ENCODE assay signal across 30 cellular contexts in genomic region chr2:132034646-132035045, GRCh38.
"Had no signal": no experiment of that assay in that cellular context is flagged by ENCODE, and none has a peak within 500 bp of the region (broad histone marks: within the 10 kb centered on the region; RNA-seq: fewer than 3 reads in every experiment).

No MANE protein-coding gene starts in this region.

- H3K36me3 ChIP-seq: brain microvascular endothelial cell, gastrocnemius medialis, heart left ventricle had no signal

- H3K27ac ChIP-seq: brain microvascular endothelial cell, coronary artery, dorsolateral prefrontal cortex, gastrocnemius medialis, heart left ventricle had no signal

- H3K4me3 ChIP-seq: coronary artery, dorsolateral prefrontal cortex, gastrocnemius medialis, heart left ventricle had no signal

- ATAC-seq: activated T-helper 17 cell treated with anti-CD3 and anti-CD28 coated beads, Interleukin-2, amount 50 U/mL, for 72 hours; esophagus mucosa; gastrocnemius medialis; heart left ventricle; T-helper 17 cell had no signal

- FAIRE-seq: astrocyte, bronchial epithelial cell had no signal

- H3K9me3 ChIP-seq: gastrocnemius medialis had no signal

- DNase-seq: activated CD4-positive, alpha-beta memory T cell treated with anti-CD3 and anti-CD28 coated beads, Interleukin-2, amount 10 ng/mL, durations not matched to agents 7 days and 5 days; activated CD4-positive, alpha-beta T cell treated with anti-CD3 and anti-CD28 coated beads for 1 hour; activated CD4-positive, alpha-beta T cell treated with anti-CD3 and anti-CD28 coated beads for 4 hours; activated CD4-positive, alpha-beta T cell treated with anti-CD3 and anti-CD28 coated beads, Interleukin-2, amount 10 ng/mL, durations not matched to agents 7 days and 5 days; activated CD4-positive, alpha-beta T cell treated with anti-CD3 and anti-CD28 coated beads, Interleukin-2, amount 50 U/mL, for 4 hours; activated CD4-positive, CD25-positive, alpha-beta regulatory T cell; activated CD8-positive, alpha-beta memory T cell treated with anti-CD3 and anti-CD28 coated beads, Interleukin-2, amount 50 U/mL, for 48 hours; activated effector memory CD4-positive, alpha-beta T cell treated with Interleukin-2 at 50 U/mL for 16 hours; activated gamma-delta T cell treated with Interleukin-2 at 50 U/mL for 16 hours; activated naive CD4-positive, alpha-beta T cell treated with anti-CD3 and anti-CD28 coated beads, Interleukin-2, amount 50 U/mL, for 16 hours; activated naive CD4-positive, alpha-beta T cell treated with Interleukin-2 at 50 U/mL for 16 hours; activated T-cell treated with anti-CD3 and anti-CD28 coated beads for 4 hours; activated T-cell treated with anti-CD3 and anti-CD28 coated beads, Interleukin-2, amount 50 U/mL, for 24 hours; amniotic stem cell; anterior cingulate cortex; brain microvascular endothelial cell; dorsolateral prefrontal cortex; effector memory CD4-positive, alpha-beta T cell; endodermal cell; foreskin fibroblast; gastrocnemius medialis; glutamatergic neuron; heart left ventricle; T-helper 17 cell; T1000 had no signal
